Comparison of ENCODE assay signal across 8 cellular contexts in genomic region chr4:107519057-107519456, GRCh38.
DNase-seq lines count a peak whose midpoint lies in the region; ATAC-seq and TF ChIP-seq lines count a peak whose summit lies in the region.

No MANE protein-coding gene starts in this region.

- H3K27me3 Mint-ChIP-seq in neural crest cell (ENCODE audit: low read depth) = no peaks in the 10 kb centered on the region

- H3K4me3 Mint-ChIP-seq in neural crest cell = no peak overlapping the region

- H3F3A ChIP-seq in DOHH2 (ENCODE audit: control insufficient read depth, insufficient read depth) = no peaks in the 10 kb centered on the region

- H3K9me3 ChIP-seq in DOHH2 (ENCODE audit: control insufficient read depth, insufficient read depth, low read length) = no peaks in the 10 kb centered on the region

- no peak for ATAC-seq in HG02763 (IDR thresholded peaks at IDR 0.05; ENCODE audit: unreplicated experiment)

- H3K4me2 ChIP-seq in DOHH2 (ENCODE audit: low read length) = no peak overlapping the region

- no peak overlapping the region for H3K4me3 ChIP-seq in DOHH2 (ENCODE audit: low read length)
- H3K4me3 ChIP-seq in cardiac fibroblast (replicated peaks in 1 of 2; ENCODE audit: low read depth in 2 of 2, low read length in 2 of 2) = no peak overlapping the region

- H3K36me3 Mint-ChIP-seq in neural crest cell (ENCODE audit: low read depth) = no peaks in the 10 kb centered on the region

- H3K36me3 ChIP-seq in DOHH2 (ENCODE audit: control insufficient read depth, low read length) = no peaks in the 10 kb centered on the region

- H3K9me3 Mint-ChIP-seq in neural crest cell = peaks cover 9% of the 10 kb centered on the region

- no peak overlapping the region for H3K27ac ChIP-seq in DOHH2 (ENCODE audit: low read depth, low read length)

- no peaks in the 10 kb centered on the region for H3K4me1 ChIP-seq in DOHH2 (ENCODE audit: control insufficient read depth, low read length)

- H3K4me1 Mint-ChIP-seq in neural crest cell = no peaks in the 10 kb centered on the region

- no peaks in the 10 kb centered on the region for H3K27me3 ChIP-seq in DOHH2 (ENCODE audit: control insufficient read depth, low read length)

- no peaks in the 10 kb centered on the region for H3K9me2 ChIP-seq in DOHH2 (replicated peaks; ENCODE audit: control insufficient read depth, low read length)

- H3K27ac Mint-ChIP-seq in neural crest cell (ENCODE audit: unreplicated experiment) = no peak overlapping the region

- no peaks in the 10 kb centered on the region for H4K20me1 ChIP-seq in DOHH2 (ENCODE audit: control insufficient read depth, insufficient read depth, low read depth, low read length)

- H3K79me2 ChIP-seq in DOHH2 (ENCODE audit: control insufficient read depth, low read length) = no peaks in the 10 kb centered on the region

- peak; percentile 6 for DNase-seq in LoVo (ENCODE audit: low spot score)
- peak; percentile 34 to 47 for DNase-seq in cardiac fibroblast (ENCODE audit: low read depth in 2 of 2)
- no peak for DNase-seq in neural crest cell (ENCODE audit: low read depth, low spot score)
- DNase-seq in GDM1 (lab: John Stamatoyannopoulos, UW) = no peak
- DNase-seq in NCI-H2107 treated with DMSO at 0.1 percent for 48 hours (lab: John Stamatoyannopoulos, UW; ENCODE audit: unreplicated experiment) = no peak
- DNase-seq in mesenteric fat pad (ENCODE audit: low spot score) = no peak

- TF ChIP-seq CTCF in DOHH2 (IDR thresholded peaks at IDR 0.05; ENCODE audit: low read depth, low read length, poor library complexity, severe bottlenecking) (peak; percentile 18), cardiac fibroblast (IDR thresholded peaks at IDR 0.05; ENCODE audit: low read depth, low read length) (peak; percentile 31), neural crest cell (conservative IDR thresholded peaks at IDR 0.05) (peak; percentile 73)

Comparison
In these comparisons a context has a peak if more than half of its experiments do, and no peak if none do; other contexts are left out.
1. CTCF ChIP-seq: peak in every context shown above with its lines; median percentile 73 in neural crest cell; 31 in cardiac fibroblast; 18 in DOHH2.
2. DNase-seq: peak in LoVo (single experiment) and cardiac fibroblast (2 of 2); none in neural crest cell (single experiment), GDM1 (single experiment), NCI-H2107 treated with DMSO at 0.1 percent for 48 hours (single experiment) and mesenteric fat pad (single experiment).